Comparison of ENCODE assay signal across 16 cellular contexts in the genomic region with DNA sequence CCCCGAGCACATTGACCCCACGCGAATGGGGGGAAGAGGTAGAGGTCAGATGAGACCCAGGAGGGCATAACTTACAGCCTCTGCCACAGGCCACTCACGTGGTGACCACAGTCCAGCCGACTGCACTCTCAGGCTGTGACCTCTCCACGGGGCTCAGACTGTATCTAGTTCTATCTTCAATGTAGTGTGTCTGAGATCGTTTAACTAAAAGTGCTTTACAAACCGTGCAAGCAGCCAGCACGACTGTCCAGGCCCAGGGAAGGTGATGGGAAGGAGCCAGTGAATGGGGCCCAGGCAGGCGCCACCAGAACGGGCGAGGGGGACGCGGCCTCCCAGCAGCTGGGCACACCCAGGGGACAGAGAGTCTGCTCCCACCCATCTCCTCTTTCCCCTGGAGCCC.
DNase-seq lines count a peak whose midpoint lies in the region; ATAC-seq and TF ChIP-seq lines count a peak whose summit lies in the region.
"Had no signal": no experiment of that assay in that cellular context is flagged by ENCODE, and none has a peak within 500 bp of the region (broad histone marks: within the 10 kb centered on the region; RNA-seq: fewer than 3 reads in every experiment).

No MANE protein-coding gene starts in this region.

- intact Hi-C loops in CD4-positive, alpha-beta T cell (cut with DNase I, micrococcal nuclease): no loop called here
- intact Hi-C loops in activated CD4-positive, alpha-beta memory T cell treated with anti-CD3 and anti-CD28 coated beads for 36 hours (cut with micrococcal nuclease): loop anchor here (2.0 to 5.0 kb wide), 2 partner anchors 21 to 46 kb away; no protein-coding TSS in a partner anchor
- intact Hi-C loops in head of caudate nucleus (cut with DNase I): no loop called here

- POLR2A ChIA-PET in CD4-positive, alpha-beta T cell (lab: Charles Lee): no interaction called here
- POLR2A ChIA-PET in activated CD4-positive, alpha-beta memory T cell treated with anti-CD3 and anti-CD28 coated beads for 36 hours (lab: Charles Lee): no interaction called here

- no peaks in the 10 kb centered on the region for H3K27me3 Mint-ChIP-seq in CD4-positive, alpha-beta T cell
- H3K27me3 Mint-ChIP-seq in activated CD4-positive, alpha-beta memory T cell treated with anti-CD3 and anti-CD28 coated beads for 36 hours: no peaks in the 10 kb centered on the region

- H3K27ac ChIP-seq in BLaER1: no peak overlapping the region
- H3K27ac ChIP-seq in CD4-positive, alpha-beta T cell (ENCODE audit: low read depth, low read length): no peak overlapping the region

- H3K9ac ChIP-seq in BLaER1: 0 out of 2 replicates have a peak overlapping the region, but pooled peaks have one; percentile 45

- CTCF ChIA-PET in CD4-positive, alpha-beta T cell (lab: Charles Lee): interaction anchor here (1.0 kb wide), 1 partner anchor 127 kb away, joined by 4 read pairs; the partner anchor contains the start of gene SPG7
- CTCF ChIA-PET in activated CD4-positive, alpha-beta memory T cell treated with anti-CD3 and anti-CD28 coated beads for 36 hours (lab: Charles Lee): interaction anchor here (0.7 kb wide), 1 partner anchor 263 kb away, joined by 3 read pairs; no protein-coding TSS in a partner anchor

- no peaks in the 10 kb centered on the region for H3K27me3 ChIP-seq in BLaER1
- no peaks in the 10 kb centered on the region for H3K27me3 ChIP-seq in CD4-positive, alpha-beta T cell (ENCODE audit: control insufficient read depth, insufficient read depth, low read length)

- peaks cover 93% of the 10 kb centered on the region for H3K4me1 ChIP-seq in BLaER1

- H3K4me1 Mint-ChIP-seq in CD4-positive, alpha-beta T cell (ENCODE audit: low read depth): peaks cover 96% of the 10 kb centered on the region
- H3K4me1 Mint-ChIP-seq in activated CD4-positive, alpha-beta memory T cell treated with anti-CD3 and anti-CD28 coated beads for 36 hours (ENCODE audit: low read depth): peaks cover 85% of the 10 kb centered on the region

- H3K9me3 ChIP-seq in BLaER1: peaks cover 10% of the 10 kb centered on the region
- no peaks in the 10 kb centered on the region for H3K9me3 ChIP-seq in CD4-positive, alpha-beta T cell (ENCODE audit: control insufficient read depth, low read length)

- no peak overlapping the region for H3K4me3 ChIP-seq in BLaER1

- peak overlapping the region; percentile 44 for H3K4me3 Mint-ChIP-seq in CD4-positive, alpha-beta T cell
- H3K4me3 Mint-ChIP-seq in activated CD4-positive, alpha-beta memory T cell treated with anti-CD3 and anti-CD28 coated beads for 36 hours: no peak overlapping the region

- H3K36me3 Mint-ChIP-seq in CD4-positive, alpha-beta T cell (ENCODE audit: low read depth): peaks cover 21% of the 10 kb centered on the region
- H3K36me3 Mint-ChIP-seq in activated CD4-positive, alpha-beta memory T cell treated with anti-CD3 and anti-CD28 coated beads for 36 hours: peaks cover 4% of the 10 kb centered on the region

- no peaks in the 10 kb centered on the region for H3K9me3 Mint-ChIP-seq in CD4-positive, alpha-beta T cell
- no peaks in the 10 kb centered on the region for H3K9me3 Mint-ChIP-seq in activated CD4-positive, alpha-beta memory T cell treated with anti-CD3 and anti-CD28 coated beads for 36 hours

- TF ChIP-seq CTCF in CD4-positive, alpha-beta T cell (IDR thresholded peaks at IDR 0.05): no peak

- H3K27ac Mint-ChIP-seq in CD4-positive, alpha-beta T cell: peak overlapping the region; percentile 54
- H3K27ac Mint-ChIP-seq in activated CD4-positive, alpha-beta memory T cell treated with anti-CD3 and anti-CD28 coated beads for 36 hours: peak overlapping the region; percentile 58

- peak overlapping the region; percentile 79 for H3K4me2 ChIP-seq in BLaER1

- peaks cover 23% of the 10 kb centered on the region for H3K36me3 ChIP-seq in BLaER1

- ATAC-seq in CD4-positive, alpha-beta T cell (ENCODE audit: poor library complexity): no peak
- ATAC-seq in left lobe of liver: peak; percentile 69
- ATAC-seq in HG03135 (IDR thresholded peaks at IDR 0.05; ENCODE audit: unreplicated experiment): no peak

- H4K20me1 ChIP-seq in BLaER1: peaks cover 100% of the 10 kb centered on the region

- DNase-seq in CD4-positive, alpha-beta T cell: no peak
- no peak for DNase-seq in activated CD4-positive, alpha-beta memory T cell treated with anti-CD3 and anti-CD28 coated beads for 36 hours
- DNase-seq in left lobe of liver (ENCODE audit: low spot score): peak; percentile 75
- no peak for DNase-seq in Kasumi-1 (lab: John Stamatoyannopoulos, UW)
- no peak for DNase-seq in DMS 273 treated with DMSO at 0.1 percent for 48 hours (lab: John Stamatoyannopoulos, UW)
- no peak for DNase-seq in head of caudate nucleus
- DNase-seq: activated CD4-positive, alpha-beta T cell treated with anti-CD3 and anti-CD28 coated beads, Interleukin-2, amount 50 U/mL, for 1 hour; activated gamma-delta T cell treated with Interleukin-2 at 50 U/mL for 16 hours; DMS53; hypothalamus; NCI-H146; NCI-H345; SIG-M5; T-helper 9 cell had no signal
